8 cellular contexts compared by ENCODE assay signal in genomic region chr10:27354643-27355286, GRCh38.
DNase-seq lines count a peak whose midpoint lies in the region; ATAC-seq and TF ChIP-seq lines count a peak whose summit lies in the region.
"Not testable (repeated sequence)": the region's sequence is repeated elsewhere in the genome, so short reads cannot be mapped to it uniquely, and the experiment has no call there.

No MANE protein-coding gene starts in this region.

- peaks cover 32% of the 10 kb centered on the region for H3K4me1 Mint-ChIP-seq in nephron

- H3K27ac ChIP-seq in foreskin keratinocyte: not testable (repeated sequence)

- peak; percentile 95 for ATAC-seq in GM19035 (IDR thresholded peaks at IDR 0.05; ENCODE audit: unreplicated experiment)
- peak; percentile 95 for ATAC-seq in HG03342 (IDR thresholded peaks at IDR 0.05; ENCODE audit: unreplicated experiment)
- ATAC-seq in activated CD4-positive, CD25-positive, alpha-beta regulatory T cell treated with anti-CD3 and anti-CD28 coated beads, Interleukin-2, amount 50 U/mL, for 24 hours: peak; percentile 53 to 55
- ATAC-seq in foreskin keratinocyte: peak; percentile 38

- H3K27ac Mint-ChIP-seq in nephron: peak overlapping the region; percentile 29 to 79 (median 77)

- H3K36me3 Mint-ChIP-seq in nephron (ENCODE audit: low read depth): not testable (repeated sequence)

- not testable (repeated sequence) for H3K4me1 ChIP-seq in foreskin keratinocyte

- TF ChIP-seq CTCF in foreskin keratinocyte (conservative IDR thresholded peaks at IDR 0.05); nephron (IDR thresholded peaks at IDR 0.05; ENCODE audit: unreplicated experiment in 3 of 3): not testable (repeated sequence)

- H3K4me3 Mint-ChIP-seq in nephron: not testable (repeated sequence)

- H3K36me3 ChIP-seq in H7 (replicated peaks; ENCODE audit: control insufficient read depth, insufficient read depth, low read length): not testable (repeated sequence)

- H3K9me3 Mint-ChIP-seq in nephron: not testable (repeated sequence)

- DNase-seq in DMS 273 (lab: John Stamatoyannopoulos, UW; ENCODE audit: unreplicated experiment): peak; percentile 76
- peak; percentile 9 for DNase-seq in H7
- DNase-seq in NCI-H2171 treated with DMSO at 0.1 percent for 48 hours (lab: John Stamatoyannopoulos, UW): peak; percentile 75
- not testable (repeated sequence) for DNase-seq in foreskin keratinocyte

- not testable (repeated sequence) for H3K27me3 ChIP-seq in H7 (ENCODE audit: control insufficient read depth, insufficient read depth, low read length); foreskin keratinocyte

- H3K4me3 ChIP-seq in H7 (ENCODE audit: insufficient read depth, low read depth, low read length): not testable (repeated sequence)

- not testable (repeated sequence) for H3K27me3 Mint-ChIP-seq in nephron (ENCODE audit: low read depth)

Comparison
In these comparisons a context has a peak if more than half of its experiments do, and no peak if none do; other contexts are left out.
1. ATAC-seq: peak in every context shown above with its lines; median percentile 95 in GM19035; 95 in HG03342; 54 in activated CD4-positive, CD25-positive, alpha-beta regulatory T cell treated with anti-CD3 and anti-CD28 coated beads, Interleukin-2, amount 50 U/mL, for 24 hours; 38 in foreskin keratinocyte.